In the genomic region with DNA sequence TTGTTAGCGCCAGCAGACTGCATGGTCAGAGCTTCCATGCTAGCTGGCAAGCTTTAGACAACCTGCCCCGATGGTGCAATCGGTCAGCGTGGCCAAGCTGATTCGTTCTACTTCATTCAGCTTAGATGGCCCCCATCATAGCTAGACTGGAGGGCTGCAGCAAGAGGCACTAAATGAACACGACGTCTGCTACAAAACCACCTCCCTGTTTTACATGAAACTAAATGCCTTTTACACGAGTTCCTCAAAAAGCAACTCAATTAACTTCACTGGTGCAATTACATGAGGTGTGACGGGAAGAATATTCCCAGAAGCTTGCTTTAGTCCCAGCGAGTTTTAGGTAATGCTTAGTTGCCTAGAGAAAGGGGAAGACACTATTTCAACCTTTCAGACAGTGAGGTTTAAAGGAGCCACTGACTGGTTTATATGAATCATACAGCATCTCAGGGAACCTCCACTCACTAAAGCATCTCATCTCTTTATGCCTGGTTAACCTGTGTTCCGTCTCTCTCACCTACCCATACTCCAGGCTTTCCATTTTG, we compare ENCODE assay signal across 10 cellular contexts. TPM values are rescaled to one million over a fixed set of nuclear protein-coding genes. Genes with fewer than 3 reads are reported as not detected.
A peak's percentile ranks its signal among the peaks of the same experiment; 100 is the strongest.
DNase-seq lines count a peak whose midpoint lies in the region; ATAC-seq, FAIRE-seq and TF ChIP-seq lines count a peak whose summit lies in the region.
"Had no signal": no experiment of that assay in that cellular context is flagged by ENCODE, and none has a peak within 500 bp of the region (broad histone marks: within the 10 kb centered on the region; RNA-seq: fewer than 3 reads in every experiment).

No MANE protein-coding gene starts in this region.

- H3K4me3 ChIP-seq in ascending aorta = peak overlapping the region in 1 of 2 donors; percentile 14

- FAIRE-seq in GM12891 (lab: Jason Lieb, UNC) (peak; percentile 86), frontal cortex (lab: Jason Lieb, UNC) (no peak)

- H3K4me1 Mint-ChIP-seq in naive thymus-derived CD8-positive, alpha-beta T cell = peaks cover 57 to 92% (median 86%) of the 10 kb centered on the region in 4 donors

- POLR2A ChIA-PET in naive thymus-derived CD8-positive, alpha-beta T cell (lab: Charles Lee) = interaction anchor here (0.6 to 5.6 kb wide), 10 partner anchors 8 to 61 kb away, joined by 3 to 63 read pairs (median 8); a partner anchor contains a TSS

- H3K9me3 Mint-ChIP-seq in naive thymus-derived CD8-positive, alpha-beta T cell = no peaks in the 10 kb centered on the region

- no peak for DNase-seq in GM12891 (ENCODE audit: insufficient read length, low spot score)
- peak; percentile 28 to 32 for DNase-seq in activated T-cell treated with anti-CD3 and anti-CD28 coated beads, Interleukin-2, amount 50 U/mL, for 48 hours
- no peak for DNase-seq in naive thymus-derived CD8-positive, alpha-beta T cell
- DNase-seq in ascending aorta (ENCODE audit: low spot score in 2 of 2) = no peak
- DNase-seq in NCI-H1694 (lab: John Stamatoyannopoulos, UW) = no peak
- DNase-seq in left colon = no peak
- no peak for DNase-seq in frontal cortex (ENCODE audit: low spot score in 2 of 2)
- DNase-seq: NCI-H1417, T-helper 9 cell had no signal

- H3K4me3 Mint-ChIP-seq in naive thymus-derived CD8-positive, alpha-beta T cell = peak overlapping the region; percentile 62 to 87 (median 84)

- TF ChIP-seq CTCF in ascending aorta (IDR thresholded peaks at IDR 0.05) = no peak

- intact Hi-C loops in ascending aorta (cut with DNase I) = no loop called here
- intact Hi-C loops in left colon (cut with DNase I, micrococcal nuclease) = no loop called here

- peaks cover 0 to 11% of the 10 kb centered on the region in 2 donors for H3K4me1 ChIP-seq in ascending aorta

- ATAC-seq in HG03378 (IDR thresholded peaks at IDR 0.05; ENCODE audit: unreplicated experiment) = peak; percentile 26
- peak; percentile 33 to 63 for ATAC-seq in naive thymus-derived CD8-positive, alpha-beta T cell
- no peak for ATAC-seq in left colon

- no peak overlapping the region for H3K27ac ChIP-seq in ascending aorta

- H3K36me3 ChIP-seq in ascending aorta = no peaks in the 10 kb centered on the region

- H3K27me3 ChIP-seq in ascending aorta = no peaks in the 10 kb centered on the region

- H3K9me3 ChIP-seq in ascending aorta = no peaks in the 10 kb centered on the region

- peaks cover 0 to 36% (median 9%) of the 10 kb centered on the region in 3 donors for H3K36me3 Mint-ChIP-seq in naive thymus-derived CD8-positive, alpha-beta T cell

- H3K27ac Mint-ChIP-seq in naive thymus-derived CD8-positive, alpha-beta T cell = peak overlapping the region; percentile 87 to 97 (median 95)

- TF ChIP-seq POLR2A in GM12891 (IDR thresholded peaks at IDR 0.05; ENCODE audit: low read depth, low read length) = no peak

- no peaks in the 10 kb centered on the region for H3K27me3 Mint-ChIP-seq in naive thymus-derived CD8-positive, alpha-beta T cell

TF ChIP-seq in GM12891, 5 proteins besides CTCF, POLR2A, EP300 and RAD21:
- TF ChIP-seq SPI1 (IDR thresholded peaks at IDR 0.05; ENCODE audit: low read depth, low read length) (peak; percentile 71), POU2F2 (IDR thresholded peaks at IDR 0.05; ENCODE audit: low read depth, low read length) (no peak), POLR2AphosphoS5 (IDR thresholded peaks at IDR 0.05; ENCODE audit: low read depth, low read length) (no peak), TAF1 (IDR thresholded peaks at IDR 0.05; ENCODE audit: low read depth, low read length) (no peak)

RNA-seq across cellular contexts. Expression of a gene that starts 8.4 kb away (rescaled TPM):
- polyA plus RNA-seq in GM12891 (2012; ENCODE audit: low read depth, missing spikeins) = 41.6 TPM
- 100 to 1,000 TPM; 124 to 137 TPM for total RNA-seq in naive thymus-derived CD8-positive, alpha-beta T cell
- 10 to 100 TPM; 37.1 to 60.2 (median 42.7) TPM for polyA plus RNA-seq in naive thymus-derived CD8-positive, alpha-beta T cell
- total RNA-seq in ascending aorta (25.2 TPM), left colon (10 to 100 TPM; 21.0 to 24.7 TPM), frontal cortex (44.4 TPM)

RNA-seq across cellular contexts. Expression of a gene that starts 49.3 kb away (rescaled TPM):
- not detected for polyA plus RNA-seq in GM12891 (2012; ENCODE audit: low read depth, missing spikeins)
- not detected for total RNA-seq in naive thymus-derived CD8-positive, alpha-beta T cell
- not detected for polyA plus RNA-seq in naive thymus-derived CD8-positive, alpha-beta T cell
- total RNA-seq in ascending aorta (not detected), left colon (10 to 100 TPM in 1 of 2 donors, 1 to 10 TPM in 1; 3.9 to 12.7 TPM), frontal cortex (not detected)

Comparison
In these comparisons a context has a peak if more than half of its experiments do, and no peak if none do; other contexts are left out.
1. DNase-seq: peak in activated T-cell treated with anti-CD3 and anti-CD28 coated beads, Interleukin-2, amount 50 U/mL, for 48 hours (2 of 2); none in GM12891 (single experiment), naive thymus-derived CD8-positive, alpha-beta T cell (0 of 10), ascending aorta (0 of 2), NCI-H1694 (single experiment), left colon (0 of 2) and frontal cortex (0 of 2).